In genomic region chr3:138249636-138250035, GRCh38 we compare ENCODE assay signal across 7 cellular contexts.
"Had no signal": no experiment of that assay in that cellular context is flagged by ENCODE, and none has a peak within 500 bp of the region (broad histone marks: within the 10 kb centered on the region; RNA-seq: fewer than 3 reads in every experiment).

No MANE protein-coding gene starts in this region.

- H3K4me1 ChIP-seq: HAP-1 had no signal

- H3K9me3 ChIP-seq: HAP-1 had no signal

- H3K4me3 Mint-ChIP-seq: GM23338, HFFc6 had no signal

- H3K27ac Mint-ChIP-seq: GM23338, HFFc6 had no signal

- H3K4me1 Mint-ChIP-seq: GM23338 had no signal

- H3K4me3 ChIP-seq: GM23338, HAP-1, K562 had no signal

- H3K9me3 Mint-ChIP-seq: GM23338, HFFc6 had no signal

- DNase-seq: H7, HFFc6, IMR-90, KG1 had no signal
